In the genomic region with DNA sequence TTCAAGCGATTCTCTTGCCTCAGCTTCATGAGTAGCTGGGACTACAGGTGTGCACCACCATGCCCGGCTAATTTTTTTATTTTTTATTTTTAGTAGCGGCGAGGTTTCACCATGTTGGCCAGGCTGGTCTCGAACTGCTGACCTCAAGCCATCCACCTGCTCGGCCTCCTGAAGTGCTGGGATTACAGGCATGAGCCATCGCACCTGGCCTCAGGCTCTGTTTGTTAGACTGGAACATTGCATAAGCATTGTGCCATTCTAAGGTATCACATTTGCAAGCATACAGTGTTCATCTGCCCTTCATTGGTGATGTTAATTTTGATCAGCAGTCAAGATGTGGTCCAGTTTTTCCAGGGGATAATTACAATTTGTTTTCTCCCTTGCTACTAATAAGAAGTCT, we compare ENCODE assay signal across 24 cellular contexts.
"Had no signal": no experiment of that assay in that cellular context is flagged by ENCODE, and none has a peak within 500 bp of the region (broad histone marks: within the 10 kb centered on the region; RNA-seq: fewer than 3 reads in every experiment).

No MANE protein-coding gene starts in this region.

- ATAC-seq: effector memory CD8-positive, alpha-beta T cell; esophagus mucosa; foreskin keratinocyte; gastroesophageal sphincter; heart left ventricle; heart right ventricle had no signal

- H3K9me3 ChIP-seq: colonic mucosa, esophagus muscularis mucosa, esophagus squamous epithelium, gastrocnemius medialis, gastroesophageal sphincter, heart left ventricle, heart right ventricle had no signal

- H3K4me1 ChIP-seq: colonic mucosa, esophagus muscularis mucosa, esophagus squamous epithelium, foreskin keratinocyte, gastrocnemius medialis, gastroesophageal sphincter, heart left ventricle, heart right ventricle had no signal

- H3K4me3 Mint-ChIP-seq: dendritic cell treated with granulocyte-macrophage colony-stimulating factor and Interleukin-4, amounts not matched to agents 40 ng/mL and 50 ng/mL, for 4 days; effector memory CD8-positive, alpha-beta T cell; endodermal cell had no signal

- H3K9me3 Mint-ChIP-seq: dendritic cell treated with granulocyte-macrophage colony-stimulating factor and Interleukin-4, amounts not matched to agents 40 ng/mL and 50 ng/mL, for 4 days; effector memory CD8-positive, alpha-beta T cell; endodermal cell had no signal

- H3K27me3 Mint-ChIP-seq: dendritic cell treated with granulocyte-macrophage colony-stimulating factor and Interleukin-4, amounts not matched to agents 40 ng/mL and 50 ng/mL, for 4 days; effector memory CD8-positive, alpha-beta T cell had no signal

- H3K4me1 Mint-ChIP-seq: endodermal cell had no signal

- H3K4me3 ChIP-seq: colonic mucosa, coronary artery, dorsolateral prefrontal cortex, esophagus muscularis mucosa, esophagus squamous epithelium, gastrocnemius medialis, gastroesophageal sphincter, heart left ventricle, heart right ventricle had no signal

- H3K27me3 ChIP-seq: colonic mucosa, dorsolateral prefrontal cortex, esophagus muscularis mucosa, esophagus squamous epithelium, foreskin keratinocyte, gastrocnemius medialis, gastroesophageal sphincter, heart left ventricle, heart right ventricle had no signal

- H3K27ac Mint-ChIP-seq: dendritic cell treated with granulocyte-macrophage colony-stimulating factor and Interleukin-4, amounts not matched to agents 40 ng/mL and 50 ng/mL, for 4 days; endodermal cell had no signal

- DNase-seq: colonic mucosa; cortex of kidney; dermis blood vessel endothelial cell; dorsolateral prefrontal cortex; effector CD4-positive, alpha-beta T cell; effector CD8-positive, alpha-beta T cell; effector memory CD4-positive, alpha-beta T cell; effector memory CD8-positive, alpha-beta T cell; endodermal cell; erythroblast; esophagus squamous epithelium; foreskin keratinocyte; foreskin melanocyte; glutamatergic neuron; head of caudate nucleus; heart left ventricle; heart right ventricle had no signal

- H3K27ac ChIP-seq: colonic mucosa, coronary artery, dorsolateral prefrontal cortex, epithelial cell of prostate, esophagus muscularis mucosa, esophagus squamous epithelium, foreskin keratinocyte, gastroesophageal sphincter, heart left ventricle, heart right ventricle had no signal
